ENCODE assay signal across 8 cellular contexts in the genomic region with DNA sequence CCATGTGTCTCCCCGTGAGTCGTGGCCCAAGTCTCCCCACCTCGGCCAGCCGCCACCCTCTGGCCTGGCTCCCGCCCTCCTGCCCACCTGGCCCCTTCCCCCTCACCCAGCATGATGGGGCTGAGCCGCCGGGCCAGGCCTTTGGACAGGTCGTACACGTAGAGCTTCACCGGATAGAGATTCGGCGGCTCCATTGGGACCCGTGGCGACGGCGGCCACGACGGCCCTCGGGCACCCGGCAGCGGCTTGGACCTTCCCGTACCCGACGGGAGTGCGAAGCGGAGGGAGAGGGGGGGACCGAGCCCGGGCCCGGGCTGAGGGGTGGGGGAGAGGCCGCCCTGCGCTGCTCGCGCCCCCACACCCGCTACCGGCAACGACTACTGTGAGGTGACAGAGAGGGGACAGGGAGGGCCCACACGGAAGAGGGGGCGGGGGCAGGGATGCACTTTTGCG. TPM values are rescaled to one million over a fixed set of nuclear protein-coding genes. Genes with fewer than 3 reads are reported as not detected.
DNase-seq lines count a peak whose midpoint lies in the region; ATAC-seq, FAIRE-seq and TF ChIP-seq lines count a peak whose summit lies in the region.

Gene DESI1, minus strand, starts transcription at position 398 of the 453 bp plus-strand sequence. Its CDS starts 204 bp downstream, at position 194.

- WGBS in body of pancreas, 2 donors, result 0 to 1% methylated on average over 14 to 38 of the region's 39 CpGs

- intact Hi-C loops in body of pancreas (cut with DNase I) (no loop called here), kidney (cut with DNase I) (no loop called here)

- H4K20me1 ChIP-seq in Karpas-422 (ENCODE audit: insufficient read depth, low read depth, low read length), result peaks cover 6% of the 10 kb centered on the region; the same call in 1 of the 2 replicates

- H3K27ac ChIP-seq in Karpas-422 (ENCODE audit: low read length) (peak within 1 kb of the TSS; percentile 81), body of pancreas (peak within 1 kb of the TSS; percentile 95 to 96 (median 95)), kidney (ENCODE audit: low read depth in 2 of 2, low read length in 2 of 2) (peak within 1 kb of the TSS; percentile 97)

- no peaks in the 10 kb centered on the region for H3K27me3 ChIP-seq in Karpas-422 (ENCODE audit: low read length)
- H3K27me3 ChIP-seq in body of pancreas, result no peaks in the 10 kb centered on the region

- TF ChIP-seq CTCF in GM12865 (IDR thresholded peaks at IDR 0.05; ENCODE audit: insufficient read depth, low read depth, low read length, missing control alignments) (no peak), body of pancreas (IDR thresholded peaks at IDR 0.05) (peak in 1 of 7 experiments; percentile 5), kidney (IDR thresholded peaks at IDR 0.05; ENCODE audit: borderline replicate concordance, extremely low read depth, insufficient read depth) (no peak), GM13977 (IDR thresholded peaks at IDR 0.05; ENCODE audit: extremely low read depth, insufficient read depth, missing control alignments) (no peak)

- in situ Hi-C loops in GM13977 (cut with MboI; ENCODE audit: low pct_unique_long_range_greater_than_20kb, low sequenced_read_pairs, unreplicated experiment), result no loop called here

- peak within 1 kb of the TSS; percentile 96 for H3K4me2 ChIP-seq in Karpas-422 (ENCODE audit: low read depth, low read length, poor library complexity, severe bottlenecking)

- peak within 1 kb of the TSS; percentile 71; the same call in 1 of the 2 replicates for H2AFZ ChIP-seq in Karpas-422 (ENCODE audit: low read length)

- H3K9me2 ChIP-seq in Karpas-422 (replicated peaks; ENCODE audit: insufficient read depth, low read length), result no peaks in the 10 kb centered on the region

- ATAC-seq in GM21717 (IDR thresholded peaks at IDR 0.05; ENCODE audit: unreplicated experiment) (peak; percentile 8), body of pancreas (peak; percentile 25), HG02763 (IDR thresholded peaks at IDR 0.05; ENCODE audit: unreplicated experiment) (no peak)
- peak; percentile 33 for ATAC-seq in stimulated activated naive CD8-positive, alpha-beta T cell treated with anti-CD3 and anti-CD28 coated beads, Interleukin-15, Interleukin-2, amounts not matched to agents 100 U/mL and 50 U/mL, for 24 hours

- H3K9me3 ChIP-seq in Karpas-422 (ENCODE audit: low read length), result no peaks in the 10 kb centered on the region
- H3K9me3 ChIP-seq in body of pancreas, result no peaks in the 10 kb centered on the region
- no peaks in the 10 kb centered on the region for H3K9me3 ChIP-seq in kidney (ENCODE audit: control insufficient read depth in 1 of 2, low read length in 2 of 2)

- TF ChIP-seq POLR2A in body of pancreas (IDR thresholded peaks at IDR 0.05), result peak; percentile 78 to 92 (median 85)

- DNase-seq in GM12865 (ENCODE audit: low read depth) (no peak), Karpas-422 (peak; percentile 65), body of pancreas (peak in 2 of 4 donors; percentile 40 to 46), kidney (no peak), GM13977 (ENCODE audit: low spot score) (no peak)
- no peak for DNase-seq in stimulated activated naive CD8-positive, alpha-beta T cell treated with anti-CD3 and anti-CD28 coated beads, Interleukin-15, Interleukin-2, amounts not matched to agents 100 U/mL and 50 U/mL, for 24 hours

- H3K36me3 ChIP-seq in Karpas-422 (ENCODE audit: insufficient read depth, low read length) (peaks cover 26% of the 10 kb centered on the region), body of pancreas (replicated peaks in 1 of 2; ENCODE audit: insufficient read depth in 1 of 2, low read depth in 2 of 2) (peaks cover 0 to 6% of the 10 kb centered on the region in 2 donors), kidney (ENCODE audit: control insufficient read depth in 1 of 2, insufficient read depth in 2 of 2, low read length in 2 of 2) (peaks cover 6 to 16% of the 10 kb centered on the region in 2 donors)

- H3K4me1 ChIP-seq in Karpas-422 (ENCODE audit: low read length) (peaks cover 38% of the 10 kb centered on the region), body of pancreas (peaks cover 40% of the 10 kb centered on the region), kidney (ENCODE audit: control insufficient read depth in 1 of 2, insufficient read depth in 1 of 2, low read depth in 1 of 2, low read length in 2 of 2) (peaks cover 10 to 12% of the 10 kb centered on the region in 2 donors)

- H3K4me3 ChIP-seq in GM12865 (ENCODE audit: low read depth, low read length), result peak within 1 kb of the TSS; percentile 81
- H3K4me3 ChIP-seq in Karpas-422 (ENCODE audit: low read length), result peak within 1 kb of the TSS; percentile 91
- H3K4me3 ChIP-seq in body of pancreas, result peak within 1 kb of the TSS; percentile 43 to 79
- H3K4me3 ChIP-seq in kidney (ENCODE audit: low read length in 2 of 2), result peak within 1 kb of the TSS; percentile 86 to 89

- peak within 1 kb of the TSS; percentile 94 for H3K9ac ChIP-seq in Karpas-422 (ENCODE audit: low read length)
- peak within 1 kb of the TSS; percentile 92 to 94 for H3K9ac ChIP-seq in kidney (ENCODE audit: low read length in 2 of 2)

- H3K79me2 ChIP-seq in Karpas-422 (ENCODE audit: low read length), result peaks cover 89% of the 10 kb centered on the region

- FAIRE-seq in kidney (lab: Jason Lieb, UNC), result no peak

RNA-seq across cellular contexts. Expression of gene DESI1, which starts in this region (rescaled TPM):
- 27.9 and 76.0 TPM in 2 replicates for total RNA-seq in Karpas-422 (2014; rRNA removed; shearing (Covaris generic); ENCODE audit: low replicate concordance)
- 10 to 100 TPM; 11.2 to 17.1 TPM for total RNA-seq in body of pancreas
- total RNA-seq in kidney, result 29.1 TPM
- polyA plus RNA-seq in kidney (ENCODE audit: insufficient read depth, low read depth, low replicate concordance), result 28.6 TPM
